ENCODE assay signal across 8 cellular contexts in genomic region chr10:125823663-125824251, GRCh38. TPM values are rescaled to one million over a fixed set of nuclear protein-coding genes. Genes with fewer than 3 reads are reported as not detected.
DNase-seq lines count a peak whose midpoint lies in the region; ATAC-seq, FAIRE-seq and TF ChIP-seq lines count a peak whose summit lies in the region.

No MANE protein-coding gene starts in this region.

- H3K36me3 ChIP-seq in SJSA1 = peaks cover 50% of the 10 kb centered on the region
- peaks cover 9 to 39% of the 10 kb centered on the region in 2 donors for H3K36me3 ChIP-seq in psoas muscle (ENCODE audit: insufficient read depth in 1 of 2, low read depth in 1 of 2)

- H3K27me3 ChIP-seq in SJSA1 (replicated peaks) (no peaks in the 10 kb centered on the region), psoas muscle (ENCODE audit: insufficient read depth in 3 of 3, low read length in 2 of 3) (no peaks in the 10 kb centered on the region)

- peak overlapping the region; percentile 96 for H3K4me3 ChIP-seq in SJSA1
- H3K4me3 ChIP-seq in epithelial cell of esophagus (ENCODE audit: low read length) = peak overlapping the region; percentile 95
- H3K4me3 ChIP-seq in psoas muscle = peak overlapping the region; percentile 99

- H3K27ac ChIP-seq in SJSA1 (peak overlapping the region; percentile 98), psoas muscle (peak overlapping the region; percentile 92)

- 0 to 1% (median 1%) methylated on average over 20 of the region's 20 CpGs for WGBS in psoas muscle, 3 donors

- FAIRE-seq in H54 (lab: Jason Lieb, UNC) = no peak

- intact Hi-C loops in psoas muscle (cut with DNase I) = loop anchor here in 1 of 2 donors (5.0 kb wide), 2 partner anchors 101 to 906 kb away; no protein-coding TSS in a partner anchor

- ATAC-seq in GM21360 (IDR thresholded peaks at IDR 0.05; ENCODE audit: unreplicated experiment) (peak; percentile 0), psoas muscle (peak in 1 of 4 donors; percentile 28)

- DNase-seq in AG08396 (ENCODE audit: low spot score) (peak; percentile 11), SJSA1 (ENCODE audit: low read depth in 1 of 2, low spot score in 2 of 2) (peak in 1 of 2 experiments; percentile 18), epithelial cell of esophagus (ENCODE audit: low read depth) (peak; percentile 5), psoas muscle (no peak), NCI-H526 treated with DMSO at 0.1 percent for 48 hours (lab: John Stamatoyannopoulos, UW) (no peak), NCI-H2029 treated with DMSO at 0.1 percent for 48 hours (lab: John Stamatoyannopoulos, UW) (no peak), H54 (ENCODE audit: insufficient read length, low spot score) (no peak)

- no peaks in the 10 kb centered on the region for H3K9me3 ChIP-seq in SJSA1 (replicated peaks)
- no peaks in the 10 kb centered on the region for H3K9me3 ChIP-seq in psoas muscle

- H3K4me1 ChIP-seq in SJSA1 (replicated peaks) (peaks cover 15% of the 10 kb centered on the region), psoas muscle (peaks cover 35% of the 10 kb centered on the region)

- TF ChIP-seq POLR2A in H54 (IDR thresholded peaks at IDR 0.05; ENCODE audit: low read depth, low read length) = no peak

- TF ChIP-seq CTCF in epithelial cell of esophagus (IDR thresholded peaks at IDR 0.05; ENCODE audit: insufficient read depth, low read depth, low read length, missing control alignments) (no peak), psoas muscle (IDR thresholded peaks at IDR 0.05) (no peak)

RNA-seq across cellular contexts. Expression of gene BCCIP, which starts 0.4 kb away (rescaled TPM):
- 122 and 160 TPM in 2 replicates for total RNA-seq in SJSA1 (2014; rRNA removed; shearing (Covaris generic))
- total RNA-seq in psoas muscle = 10 to 100 TPM; 57.6 to 87.6 (median 78.2) TPM
- polyA plus RNA-seq in psoas muscle = 100 to 1,000 TPM; 102 to 235 (median 184) TPM

RNA-seq across cellular contexts. Expression of gene UROS, which starts 0.7 kb away (rescaled TPM):
- 93.6 and 136 TPM in 2 replicates for total RNA-seq in SJSA1 (2014; rRNA removed; shearing (Covaris generic))
- total RNA-seq in psoas muscle = 10 to 100 TPM; 47.5 to 73.6 (median 59.0) TPM
- polyA plus RNA-seq in psoas muscle = 10 to 100 TPM; 39.6 to 57.1 (median 52.0) TPM

RNA-seq across cellular contexts. Expression of gene MMP21, which starts 48.1 kb away (rescaled TPM):
- total RNA-seq in SJSA1 (2014; rRNA removed; shearing (Covaris generic)) = not detected in 2 replicates
- total RNA-seq in psoas muscle = under 1 TPM in 1 of 4 donors, not detected in 3; 0.17 TPM
- polyA plus RNA-seq in psoas muscle = under 1 TPM in 2 of 3 donors, not detected in 1; 0.03 to 0.04 TPM

RNA-seq across cellular contexts. Expression of gene DHX32, which starts 57.3 kb away (rescaled TPM):
- total RNA-seq in SJSA1 (2014; rRNA removed; shearing (Covaris generic)) = 31.0 and 51.8 TPM in 2 replicates
- total RNA-seq in psoas muscle = 10 to 100 TPM; 21.5 to 35.2 (median 32.7) TPM
- 10 to 100 TPM; 20.2 to 47.7 (median 25.8) TPM for polyA plus RNA-seq in psoas muscle

Comparison
In these comparisons a context has a peak if more than half of its experiments do, and no peak if none do; other contexts are left out.
1. DNase-seq: peak in AG08396 (single experiment) and epithelial cell of esophagus (single experiment); none in psoas muscle (0 of 2), NCI-H526 treated with DMSO at 0.1 percent for 48 hours (single experiment), NCI-H2029 treated with DMSO at 0.1 percent for 48 hours (single experiment) and H54 (single experiment).
2. Peak in every context shown above with its lines, with median percentiles within 50 percentile points of each other: H3K4me3 ChIP-seq.